In the genomic region with DNA sequence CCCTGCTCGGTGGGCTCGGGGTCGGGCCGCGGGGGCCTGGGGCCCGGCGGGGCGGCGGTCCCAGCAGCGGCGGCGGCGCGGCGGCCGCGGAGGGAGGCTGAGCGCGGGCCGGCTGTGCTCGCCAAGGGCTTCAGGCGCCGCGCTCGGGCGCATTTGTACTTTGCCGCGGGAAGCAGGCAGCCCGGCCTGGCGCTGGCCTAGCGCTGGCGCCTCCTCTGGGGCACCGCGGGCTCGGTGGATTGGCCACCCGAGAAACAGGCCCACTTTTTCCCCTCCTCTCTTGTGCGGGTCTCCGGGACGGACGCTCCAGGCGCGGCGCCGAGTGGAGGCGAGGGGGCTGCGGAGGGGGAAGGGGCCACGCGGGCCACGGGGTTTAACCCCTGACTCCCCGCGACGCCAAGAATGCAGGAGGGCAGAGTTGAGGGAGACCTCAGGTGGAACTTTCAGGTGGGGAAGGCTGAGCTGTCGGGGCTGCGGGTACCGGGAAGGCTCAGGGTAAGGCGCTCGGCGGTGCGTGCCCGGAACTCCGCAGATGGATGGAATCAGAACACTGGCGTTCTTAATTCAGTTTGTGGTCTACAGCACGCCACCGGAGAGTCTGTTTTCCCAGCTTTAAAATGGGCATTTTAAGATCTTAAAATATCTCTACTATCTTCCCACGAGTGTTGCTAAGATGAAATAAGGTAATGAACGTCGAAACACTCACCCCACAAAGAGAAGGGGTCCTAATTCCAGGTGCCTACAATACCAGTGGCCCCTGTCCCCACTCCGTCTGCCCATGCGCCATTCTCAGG, we compare ENCODE assay signal across 9 cellular contexts. TPM values are rescaled to one million over a fixed set of nuclear protein-coding genes. Genes with fewer than 3 reads are reported as not detected.
A peak's percentile ranks its signal among the peaks of the same experiment; 100 is the strongest.
DNase-seq lines count a peak whose midpoint lies in the region; ATAC-seq, FAIRE-seq and TF ChIP-seq lines count a peak whose summit lies in the region.
"Had no signal": no experiment of that assay in that cellular context is flagged by ENCODE, and none has a peak within 500 bp of the region (broad histone marks: within the 10 kb centered on the region; RNA-seq: fewer than 3 reads in every experiment).

A gene with protein sequence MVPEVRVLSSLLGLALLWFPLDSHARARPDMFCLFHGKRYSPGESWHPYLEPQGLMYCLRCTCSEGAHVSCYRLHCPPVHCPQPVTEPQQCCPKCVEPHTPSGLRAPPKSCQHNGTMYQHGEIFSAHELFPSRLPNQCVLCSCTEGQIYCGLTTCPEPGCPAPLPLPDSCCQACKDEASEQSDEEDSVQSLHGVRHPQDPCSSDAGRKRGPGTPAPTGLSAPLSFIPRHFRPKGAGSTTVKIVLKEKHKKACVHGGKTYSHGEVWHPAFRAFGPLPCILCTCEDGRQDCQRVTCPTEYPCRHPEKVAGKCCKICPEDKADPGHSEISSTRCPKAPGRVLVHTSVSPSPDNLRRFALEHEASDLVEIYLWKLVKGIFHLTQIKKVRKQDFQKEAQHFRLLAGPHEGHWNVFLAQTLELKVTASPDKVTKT (minus strand): TSS at position 126 of the 794 bp plus-strand sequence. CDS start 538 bp downstream, outside the sequence.

- H3K27me3 Mint-ChIP-seq in astrocyte (ENCODE audit: low read depth, unreplicated experiment): peaks cover 79% of the 10 kb centered on the region
- peaks cover 47% of the 10 kb centered on the region for H3K27me3 Mint-ChIP-seq in activated CD4-positive, alpha-beta memory T cell treated with anti-CD3 and anti-CD28 coated beads for 36 hours
- peaks cover 70% of the 10 kb centered on the region for H3K27me3 Mint-ChIP-seq in activated T-helper 2 cell treated with anti-CD3 and anti-CD28 coated beads, Interferon-gamma antibody, Interleukin-2, Interleukin-4, amounts not matched to agents 10 μg/mL and 5 μg/mL and 100 μg/mL, durations not matched to agents 14 hours and 24 hours and 36 hours (ENCODE audit: low read depth)
- H3K27me3 Mint-ChIP-seq in activated T-helper 1 cell treated with anti-CD3 and anti-CD28 coated beads, Interleukin-12 subunit alpha, Interleukin-12 subunit beta, Interleukin-2, Interleukin-4 antibody, amounts not matched to agents 30 ng/mL and 10 ng/mL and 1 ng/mL, durations not matched to agents 14 hours and 24 hours and 36 hours (ENCODE audit: insufficient read depth): peaks cover 73% of the 10 kb centered on the region

- H3K27ac Mint-ChIP-seq in astrocyte (ENCODE audit: unreplicated experiment): no peak within 1 kb of the TSS
- H3K27ac Mint-ChIP-seq in activated CD4-positive, alpha-beta memory T cell treated with anti-CD3 and anti-CD28 coated beads for 36 hours: no peak within 1 kb of the TSS
- H3K27ac Mint-ChIP-seq in activated T-helper 2 cell treated with anti-CD3 and anti-CD28 coated beads, Interferon-gamma antibody, Interleukin-2, Interleukin-4, amounts not matched to agents 10 μg/mL and 5 μg/mL and 100 μg/mL, durations not matched to agents 14 hours and 24 hours and 36 hours: no peak within 1 kb of the TSS
- no peak within 1 kb of the TSS for H3K27ac Mint-ChIP-seq in activated T-helper 1 cell treated with anti-CD3 and anti-CD28 coated beads, Interleukin-12 subunit alpha, Interleukin-12 subunit beta, Interleukin-2, Interleukin-4 antibody, amounts not matched to agents 30 ng/mL and 10 ng/mL and 1 ng/mL, durations not matched to agents 14 hours and 24 hours and 36 hours

- H3K4me2 ChIP-seq in astrocyte (ENCODE audit: low read length): peak within 1 kb of the TSS; percentile 81
- H3K4me2 ChIP-seq in hepatocyte: peak within 1 kb of the TSS; percentile 96

- in situ Hi-C loops in gastrocnemius medialis (cut with MboI; ENCODE audit: low sequenced_read_pairs in 4 of 4): loop anchor here in 2 of 4 donors (25.0 kb wide), 1 partner anchor 269 kb away; a partner anchor contains a TSS

- CTCF ChIA-PET in activated CD4-positive, alpha-beta memory T cell treated with anti-CD3 and anti-CD28 coated beads for 36 hours (lab: Charles Lee): interaction anchor here (0.7 to 1.7 kb wide), 3 partner anchors 11 to 29 kb away, joined by 3 to 8 read pairs (median 3); no protein-coding TSS in a partner anchor

- H3K27ac ChIP-seq in astrocyte (ENCODE audit: low read depth, low read length) (no peak within 1 kb of the TSS), hepatocyte (no peak within 1 kb of the TSS), gastrocnemius medialis (no peak within 1 kb of the TSS)

- H2AFZ ChIP-seq in astrocyte (ENCODE audit: low read depth, low read length): peak within 1 kb of the TSS; percentile 29
- H2AFZ ChIP-seq in hepatocyte: no peak within 1 kb of the TSS

- H3K36me3 Mint-ChIP-seq in astrocyte (ENCODE audit: low read depth, unreplicated experiment): peaks cover 5% of the 10 kb centered on the region
- no peaks in the 10 kb centered on the region for H3K36me3 Mint-ChIP-seq in activated CD4-positive, alpha-beta memory T cell treated with anti-CD3 and anti-CD28 coated beads for 36 hours
- H3K36me3 Mint-ChIP-seq in activated T-helper 2 cell treated with anti-CD3 and anti-CD28 coated beads, Interferon-gamma antibody, Interleukin-2, Interleukin-4, amounts not matched to agents 10 μg/mL and 5 μg/mL and 100 μg/mL, durations not matched to agents 14 hours and 24 hours and 36 hours (ENCODE audit: low read depth): no peaks in the 10 kb centered on the region
- no peaks in the 10 kb centered on the region for H3K36me3 Mint-ChIP-seq in activated T-helper 1 cell treated with anti-CD3 and anti-CD28 coated beads, Interleukin-12 subunit alpha, Interleukin-12 subunit beta, Interleukin-2, Interleukin-4 antibody, amounts not matched to agents 30 ng/mL and 10 ng/mL and 1 ng/mL, durations not matched to agents 14 hours and 24 hours and 36 hours (ENCODE audit: low read depth)

- H3K4me3 Mint-ChIP-seq in astrocyte (ENCODE audit: unreplicated experiment): peak within 1 kb of the TSS; percentile 72
- H3K4me3 Mint-ChIP-seq in activated CD4-positive, alpha-beta memory T cell treated with anti-CD3 and anti-CD28 coated beads for 36 hours: no peak within 1 kb of the TSS
- H3K4me3 Mint-ChIP-seq in activated T-helper 2 cell treated with anti-CD3 and anti-CD28 coated beads, Interferon-gamma antibody, Interleukin-2, Interleukin-4, amounts not matched to agents 10 μg/mL and 5 μg/mL and 100 μg/mL, durations not matched to agents 14 hours and 24 hours and 36 hours (ENCODE audit: low read depth): no peak within 1 kb of the TSS
- no peak within 1 kb of the TSS for H3K4me3 Mint-ChIP-seq in activated T-helper 1 cell treated with anti-CD3 and anti-CD28 coated beads, Interleukin-12 subunit alpha, Interleukin-12 subunit beta, Interleukin-2, Interleukin-4 antibody, amounts not matched to agents 30 ng/mL and 10 ng/mL and 1 ng/mL, durations not matched to agents 14 hours and 24 hours and 36 hours

- no peaks in the 10 kb centered on the region for H3K9me2 ChIP-seq in hepatocyte (replicated peaks; ENCODE audit: insufficient read depth)

- H3K4me1 ChIP-seq in astrocyte (ENCODE audit: insufficient read depth, low read length): no peaks in the 10 kb centered on the region
- peaks cover 22% of the 10 kb centered on the region for H3K4me1 ChIP-seq in hepatocyte (ENCODE audit: insufficient read depth)
- H3K4me1 ChIP-seq in gastrocnemius medialis: peaks cover 3 to 4% of the 10 kb centered on the region in 2 donors

- TF ChIP-seq CTCF in astrocyte (IDR thresholded peaks at IDR 0.05; ENCODE audit: insufficient read depth, low read depth, low read length) (no peak), hepatocyte (IDR thresholded peaks at IDR 0.05; ENCODE audit: poor library complexity) (no peak), gastrocnemius medialis (IDR thresholded peaks at IDR 0.05 in 4 of 5, conservative IDR thresholded peaks at IDR 0.05 in 1 of 5) (no peak)

- H3K9me3 ChIP-seq in astrocyte (ENCODE audit: insufficient read depth, low read depth, low read length) (no peaks in the 10 kb centered on the region), hepatocyte (ENCODE audit: low read depth) (no peaks in the 10 kb centered on the region), gastrocnemius medialis (no peaks in the 10 kb centered on the region)

- H3K79me2 ChIP-seq in astrocyte (ENCODE audit: insufficient read depth, low read length) (no peaks in the 10 kb centered on the region), hepatocyte (no peaks in the 10 kb centered on the region)

- no peaks in the 10 kb centered on the region for H3K9me3 Mint-ChIP-seq in astrocyte (ENCODE audit: unreplicated experiment)
- no peaks in the 10 kb centered on the region for H3K9me3 Mint-ChIP-seq in activated CD4-positive, alpha-beta memory T cell treated with anti-CD3 and anti-CD28 coated beads for 36 hours
- no peaks in the 10 kb centered on the region for H3K9me3 Mint-ChIP-seq in activated T-helper 2 cell treated with anti-CD3 and anti-CD28 coated beads, Interferon-gamma antibody, Interleukin-2, Interleukin-4, amounts not matched to agents 10 μg/mL and 5 μg/mL and 100 μg/mL, durations not matched to agents 14 hours and 24 hours and 36 hours
- no peaks in the 10 kb centered on the region for H3K9me3 Mint-ChIP-seq in activated T-helper 1 cell treated with anti-CD3 and anti-CD28 coated beads, Interleukin-12 subunit alpha, Interleukin-12 subunit beta, Interleukin-2, Interleukin-4 antibody, amounts not matched to agents 30 ng/mL and 10 ng/mL and 1 ng/mL, durations not matched to agents 14 hours and 24 hours and 36 hours

- H3K9ac ChIP-seq in astrocyte (ENCODE audit: low read length): no peak within 1 kb of the TSS

- H4K20me1 ChIP-seq in astrocyte (ENCODE audit: insufficient read depth, low read length) (peaks cover 3% of the 10 kb centered on the region), hepatocyte (ENCODE audit: insufficient read depth, poor library complexity, severe bottlenecking) (no peaks in the 10 kb centered on the region)

- no peaks in the 10 kb centered on the region for H3K4me1 Mint-ChIP-seq in astrocyte (ENCODE audit: low read depth, unreplicated experiment)
- H3K4me1 Mint-ChIP-seq in activated CD4-positive, alpha-beta memory T cell treated with anti-CD3 and anti-CD28 coated beads for 36 hours (ENCODE audit: low read depth): peaks cover 11% of the 10 kb centered on the region
- peaks cover 2% of the 10 kb centered on the region for H3K4me1 Mint-ChIP-seq in activated T-helper 2 cell treated with anti-CD3 and anti-CD28 coated beads, Interferon-gamma antibody, Interleukin-2, Interleukin-4, amounts not matched to agents 10 μg/mL and 5 μg/mL and 100 μg/mL, durations not matched to agents 14 hours and 24 hours and 36 hours (ENCODE audit: low read depth)
- H3K4me1 Mint-ChIP-seq in activated T-helper 1 cell treated with anti-CD3 and anti-CD28 coated beads, Interleukin-12 subunit alpha, Interleukin-12 subunit beta, Interleukin-2, Interleukin-4 antibody, amounts not matched to agents 30 ng/mL and 10 ng/mL and 1 ng/mL, durations not matched to agents 14 hours and 24 hours and 36 hours (ENCODE audit: low read depth): no peaks in the 10 kb centered on the region

- 19% methylated on average over 50 of the region's 69 CpGs for WGBS in hepatocyte (ENCODE audit: low lambda C conversion rate, missing lambda C conversion rate)

- TF ChIP-seq POLR2A in gastrocnemius medialis (IDR thresholded peaks at IDR 0.05): no peak

- POLR2A ChIA-PET in activated CD4-positive, alpha-beta memory T cell treated with anti-CD3 and anti-CD28 coated beads for 36 hours (lab: Charles Lee): no interaction called here

- intact Hi-C loops in gastrocnemius medialis (cut with DNase I; ENCODE audit: low total_unique reads): no loop called here
- intact Hi-C loops in activated CD4-positive, alpha-beta memory T cell treated with anti-CD3 and anti-CD28 coated beads for 36 hours (cut with micrococcal nuclease): no loop called here
- intact Hi-C loops in activated T-helper 2 cell treated with anti-CD3 and anti-CD28 coated beads, Interferon-gamma antibody, Interleukin-2, Interleukin-4, amounts not matched to agents 10 μg/mL and 5 μg/mL and 100 μg/mL, durations not matched to agents 14 hours and 24 hours and 36 hours (cut with micrococcal nuclease): no loop called here
- intact Hi-C loops in activated T-helper 1 cell treated with anti-CD3 and anti-CD28 coated beads, Interleukin-12 subunit alpha, Interleukin-12 subunit beta, Interleukin-2, Interleukin-4 antibody, amounts not matched to agents 30 ng/mL and 10 ng/mL and 1 ng/mL, durations not matched to agents 14 hours and 24 hours and 36 hours (cut with micrococcal nuclease): no loop called here

- H3K36me3 ChIP-seq in astrocyte (ENCODE audit: insufficient read depth, low read length): no peaks in the 10 kb centered on the region
- H3K36me3 ChIP-seq in hepatocyte (replicated peaks; ENCODE audit: insufficient read depth, low read depth): no peaks in the 10 kb centered on the region
- H3K36me3 ChIP-seq in gastrocnemius medialis: no peaks in the 10 kb centered on the region

- H3K4me3 ChIP-seq in astrocyte (ENCODE audit: insufficient read depth, low read depth, low read length): peak within 1 kb of the TSS; percentile 43
- no peak within 1 kb of the TSS for H3K4me3 ChIP-seq in hepatocyte
- H3K4me3 ChIP-seq in gastrocnemius medialis: peak within 1 kb of the TSS; percentile 42 to 60 (median 48)

- DNase-seq in GM03348 (ENCODE audit: low spot score): peak; percentile 76
- no peak for DNase-seq in astrocyte (ENCODE audit: low read depth)
- peak; percentile 63 for DNase-seq in hepatocyte (ENCODE audit: low spot score)
- DNase-seq in gastrocnemius medialis: no peak
- DNase-seq in activated CD4-positive, alpha-beta memory T cell treated with anti-CD3 and anti-CD28 coated beads for 36 hours: no peak
- no peak for DNase-seq in activated T-helper 2 cell treated with anti-CD3 and anti-CD28 coated beads, Interferon-gamma antibody, Interleukin-2, Interleukin-4, amounts not matched to agents 10 μg/mL and 5 μg/mL and 100 μg/mL, durations not matched to agents 14 hours and 24 hours and 36 hours (ENCODE audit: low spot score)
- no peak for DNase-seq in activated T-helper 1 cell treated with anti-CD3 and anti-CD28 coated beads, Interleukin-12 subunit alpha, Interleukin-12 subunit beta, Interleukin-2, Interleukin-4 antibody, amounts not matched to agents 30 ng/mL and 10 ng/mL and 1 ng/mL, durations not matched to agents 14 hours and 24 hours and 36 hours (ENCODE audit: low spot score)
- DNase-seq: activated CD8-positive, alpha-beta memory T cell treated with anti-CD3 and anti-CD28 coated beads, Interleukin-2, amount 50 U/mL, for 4 hours had no signal

- no peak for ATAC-seq in gastrocnemius medialis
- no peak for ATAC-seq in HG02759 (IDR thresholded peaks at IDR 0.05; ENCODE audit: unreplicated experiment)

- peaks cover 60% of the 10 kb centered on the region for H3K27me3 ChIP-seq in astrocyte (ENCODE audit: insufficient read depth, low read length)
- peaks cover 48% of the 10 kb centered on the region for H3K27me3 ChIP-seq in hepatocyte
- H3K27me3 ChIP-seq in gastrocnemius medialis: peaks cover 26 to 40% (median 26%) of the 10 kb centered on the region in 3 donors

- FAIRE-seq in astrocyte (lab: Jason Lieb, UNC): no peak

RNA-seq across cellular contexts. Expression of the gene that starts here (rescaled TPM):
- total RNA-seq in astrocyte (not detected in 2 replicates), hepatocyte (0.44 and 0.83 TPM in 2 replicates), gastrocnemius medialis (under 1 TPM in 1 of 4 donors, not detected in 3; 0.20 TPM)
- polyA plus RNA-seq in hepatocyte: 4.7 and 9.2 TPM in 2 replicates
- not detected for total RNA-seq in activated CD4-positive, alpha-beta memory T cell treated with anti-CD3 and anti-CD28 coated beads for 36 hours
- not detected in 2 replicates for total RNA-seq in activated T-helper 2 cell treated with anti-CD3 and anti-CD28 coated beads, Interferon-gamma antibody, Interleukin-2, Interleukin-4, amounts not matched to agents 10 μg/mL and 5 μg/mL and 100 μg/mL, durations not matched to agents 14 hours and 24 hours and 36 hours
- not detected in 2 replicates for total RNA-seq in activated T-helper 1 cell treated with anti-CD3 and anti-CD28 coated beads, Interleukin-12 subunit alpha, Interleukin-12 subunit beta, Interleukin-2, Interleukin-4 antibody, amounts not matched to agents 30 ng/mL and 10 ng/mL and 1 ng/mL, durations not matched to agents 14 hours and 24 hours and 36 hours

Comparison
In these comparisons a context has a peak if more than half of its experiments do, and no peak if none do; other contexts are left out.
1. DNase-seq: peak in GM03348 (single experiment) and hepatocyte (single experiment); none in astrocyte (single experiment), gastrocnemius medialis (0 of 2), activated CD4-positive, alpha-beta memory T cell treated with anti-CD3 and anti-CD28 coated beads for 36 hours (single experiment), activated T-helper 2 cell treated with anti-CD3 and anti-CD28 coated beads, Interferon-gamma antibody, Interleukin-2, Interleukin-4, amounts not matched to agents 10 μg/mL and 5 μg/mL and 100 μg/mL, durations not matched to agents 14 hours and 24 hours and 36 hours (single experiment) and activated T-helper 1 cell treated with anti-CD3 and anti-CD28 coated beads, Interleukin-12 subunit alpha, Interleukin-12 subunit beta, Interleukin-2, Interleukin-4 antibody, amounts not matched to agents 30 ng/mL and 10 ng/mL and 1 ng/mL, durations not matched to agents 14 hours and 24 hours and 36 hours (single experiment).